1 cellular context compared by ENCODE assay signal in genomic region chr6:29629571-29629970, GRCh38.
TF ChIP-seq lines count a peak whose summit lies in the region.

No MANE protein-coding gene starts in this region.

TF ChIP-seq in IMR-90, 13 proteins besides CTCF, POLR2A, EP300 and RAD21:
- TF ChIP-seq SMC3 (IDR thresholded peaks at IDR 0.05; ENCODE audit: low read depth, low read length) (no peak), RCOR1 (IDR thresholded peaks at IDR 0.05; ENCODE audit: insufficient replicate concordance, low read length) (no peak), BHLHE40 (IDR thresholded peaks at IDR 0.05; ENCODE audit: low read depth, low read length) (no peak), FOS (IDR thresholded peaks at IDR 0.05; ENCODE audit: low read depth, low read length) (no peak), MAFK (IDR thresholded peaks at IDR 0.05; ENCODE audit: low read depth, low read length) (no peak), NFE2L2 (IDR thresholded peaks at IDR 0.05; ENCODE audit: low read depth, low read length) (no peak), RFX5 (IDR thresholded peaks at IDR 0.05; ENCODE audit: low read depth, low read length) (no peak), MAZ (IDR thresholded peaks at IDR 0.05; ENCODE audit: borderline replicate concordance, low read depth, low read length) (no peak)
